20 cellular contexts compared by ENCODE assay signal in genomic region chr7:6139189-6139996, GRCh38. TPM values are rescaled to one million over a fixed set of nuclear protein-coding genes. Genes with fewer than 3 reads are reported as not detected.
DNase-seq lines count a peak whose midpoint lies in the region; ATAC-seq and TF ChIP-seq lines count a peak whose summit lies in the region.
"Had no signal": no experiment of that assay in that cellular context is flagged by ENCODE, and none has a peak within 500 bp of the region (broad histone marks: within the 10 kb centered on the region; RNA-seq: fewer than 3 reads in every experiment).

No MANE protein-coding gene starts in this region.

- DNase-seq in stimulated activated naive CD8-positive, alpha-beta T cell treated with anti-CD3 and anti-CD28 coated beads, Interleukin-15, amount 100 ng/mL, for 72 hours = no peak
- DNase-seq in stimulated activated naive CD8-positive, alpha-beta T cell treated with anti-CD3 and anti-CD28 coated beads, Interleukin-15, Interleukin-2, amounts not matched to agents 100 U/mL and 50 U/mL, for 24 hours = no peak
- DNase-seq in lower lobe of right lung (no peak), Calu3 (no peak), colonic mucosa (no peak)
- DNase-seq: activated CD4-positive, alpha-beta memory T cell treated with anti-CD3 and anti-CD28 coated beads, Interleukin-2, amount 10 ng/mL, durations not matched to agents 7 days and 5 days; GF-D8; kidney; midbrain; NCI-H2081 treated with DMSO at 0.1 percent for 48 hours; NCI-H526 treated with DMSO at 0.1 percent for 48 hours; PC-3; stimulated activated CD4-positive, alpha-beta T cell treated with anti-CD3 and anti-CD28 coated beads, Interleukin-4, amount 100 ng/mL, for 24 hours; stimulated activated CD8-positive, alpha-beta memory T cell treated with anti-CD3 and anti-CD28 coated beads, Interleukin-4, amount 100 ng/mL, for 48 hours had no signal

- no peaks in the 10 kb centered on the region for H3K9me3 Mint-ChIP-seq in stimulated activated naive CD8-positive, alpha-beta T cell treated with anti-CD3 and anti-CD28 coated beads, Interleukin-15, amount 100 ng/mL, for 72 hours
- H3K9me3 Mint-ChIP-seq in Calu3 (ENCODE audit: low read depth, unreplicated experiment) = no peaks in the 10 kb centered on the region
- H3K9me3 Mint-ChIP-seq: activated CD4-positive, alpha-beta memory T cell treated with anti-CD3 and anti-CD28 coated beads, Interleukin-2, amount 10 ng/mL, durations not matched to agents 7 days and 5 days had no signal

- peak overlapping the region; percentile 29 to 64 for H3K27ac Mint-ChIP-seq in stimulated activated naive CD8-positive, alpha-beta T cell treated with anti-CD3 and anti-CD28 coated beads, Interleukin-15, amount 100 ng/mL, for 72 hours
- H3K27ac Mint-ChIP-seq in Calu3 (ENCODE audit: unreplicated experiment) = no peak overlapping the region
- H3K27ac Mint-ChIP-seq: activated CD4-positive, alpha-beta memory T cell treated with anti-CD3 and anti-CD28 coated beads, Interleukin-2, amount 10 ng/mL, durations not matched to agents 7 days and 5 days had no signal

- BruUV-seq in Calu3 (replicated peaks; lab: Mats Ljungman, UMichigan) = no TSS peak

- no peaks in the 10 kb centered on the region for H3K4me1 Mint-ChIP-seq in stimulated activated naive CD8-positive, alpha-beta T cell treated with anti-CD3 and anti-CD28 coated beads, Interleukin-15, amount 100 ng/mL, for 72 hours
- no peaks in the 10 kb centered on the region for H3K4me1 Mint-ChIP-seq in Calu3 (ENCODE audit: low read depth, unreplicated experiment)

- H3K27me3 Mint-ChIP-seq in stimulated activated naive CD8-positive, alpha-beta T cell treated with anti-CD3 and anti-CD28 coated beads, Interleukin-15, amount 100 ng/mL, for 72 hours = no peaks in the 10 kb centered on the region
- no peaks in the 10 kb centered on the region for H3K27me3 Mint-ChIP-seq in Calu3 (ENCODE audit: unreplicated experiment)
- H3K27me3 Mint-ChIP-seq: activated CD4-positive, alpha-beta memory T cell treated with anti-CD3 and anti-CD28 coated beads, Interleukin-2, amount 10 ng/mL, durations not matched to agents 7 days and 5 days had no signal

- H3K27me3 ChIP-seq in lower lobe of right lung (ENCODE audit: low read depth) (no peaks in the 10 kb centered on the region), colonic mucosa (no peaks in the 10 kb centered on the region)
- H3K27me3 ChIP-seq: hepatocyte had no signal

- ATAC-seq in stimulated activated naive CD8-positive, alpha-beta T cell treated with anti-CD3 and anti-CD28 coated beads, Interleukin-15, amount 100 ng/mL, for 72 hours = no peak
- no peak for ATAC-seq in stimulated activated naive CD8-positive, alpha-beta T cell treated with anti-CD3 and anti-CD28 coated beads, Interleukin-15, Interleukin-2, amounts not matched to agents 100 U/mL and 50 U/mL, for 24 hours
- ATAC-seq in lower lobe of right lung = peak; percentile 21 to 39
- ATAC-seq in HG03571 (IDR thresholded peaks at IDR 0.05; ENCODE audit: unreplicated experiment) = no peak
- ATAC-seq: PC-3, SK-N-SH treated with all-trans-retinoic acid at 6 μM for 48 hours had no signal

- H3K9ac ChIP-seq in colonic mucosa (ENCODE audit: low read depth in 2 of 2, low read length in 2 of 2) = no peak overlapping the region

- H3K36me3 Mint-ChIP-seq in Calu3 (ENCODE audit: insufficient read depth, unreplicated experiment) = peaks cover 30% of the 10 kb centered on the region

- H3K9me3 ChIP-seq in lower lobe of right lung (no peaks in the 10 kb centered on the region), colonic mucosa (no peaks in the 10 kb centered on the region)
- H3K9me3 ChIP-seq: thoracic aorta had no signal

- TF ChIP-seq CTCF in lower lobe of right lung (IDR thresholded peaks at IDR 0.05) (no peak), Calu3 (IDR thresholded peaks at IDR 0.05; ENCODE audit: unreplicated experiment) (no peak), colonic mucosa (IDR thresholded peaks at IDR 0.05) (no peak)

- intact Hi-C loops in lower lobe of right lung (cut with DNase I) (no loop called here), Calu3 (cut with micrococcal nuclease; ENCODE audit: unreplicated experiment) (no loop called here), colonic mucosa (cut with DNase I) (no loop called here)

- H3K27ac ChIP-seq in lower lobe of right lung = no peak overlapping the region
- H3K27ac ChIP-seq in colonic mucosa = no peak overlapping the region
- H3K27ac ChIP-seq: hepatocyte, thoracic aorta, VCaP had no signal

- no peaks in the 10 kb centered on the region for H3K4me1 ChIP-seq in lower lobe of right lung
- no peaks in the 10 kb centered on the region for H3K4me1 ChIP-seq in colonic mucosa

- peaks cover 83% of the 10 kb centered on the region for H3K36me3 ChIP-seq in lower lobe of right lung
- peaks cover 7% of the 10 kb centered on the region for H3K36me3 ChIP-seq in colonic mucosa

- H3K4me3 Mint-ChIP-seq in stimulated activated naive CD8-positive, alpha-beta T cell treated with anti-CD3 and anti-CD28 coated beads, Interleukin-15, amount 100 ng/mL, for 72 hours = no peak overlapping the region
- H3K4me3 Mint-ChIP-seq in Calu3 (ENCODE audit: low read depth, unreplicated experiment) = no peak overlapping the region
- H3K4me3 Mint-ChIP-seq: activated CD4-positive, alpha-beta memory T cell treated with anti-CD3 and anti-CD28 coated beads, Interleukin-2, amount 10 ng/mL, durations not matched to agents 7 days and 5 days had no signal

- H3K4me3 ChIP-seq in lower lobe of right lung = no peak overlapping the region
- no peak overlapping the region for H3K4me3 ChIP-seq in colonic mucosa
- H3K4me3 ChIP-seq: hepatocyte, thoracic aorta had no signal

- CTCF ChIA-PET in Calu3 (lab: Charles Lee) = interaction anchor here (0.6 to 1.1 kb wide), 2 partner anchors 50 to 56 kb away, joined by 4 read pairs; no protein-coding TSS in a partner anchor

TF ChIP-seq in PFSK-1, 5 proteins besides CTCF, POLR2A, EP300 and RAD21:
- TF ChIP-seq SIN3A (IDR thresholded peaks at IDR 0.05; ENCODE audit: borderline replicate concordance, insufficient read depth, low read length) (no peak), FOXP2 (optimal IDR thresholded peaks at IDR 0.05; ENCODE audit: borderline replicate concordance, extremely low read depth, extremely low read length, insufficient read depth) (peak; percentile 62), TAF1 (IDR thresholded peaks at IDR 0.05; ENCODE audit: borderline replicate concordance, insufficient read depth, low read length) (no peak)
TF ChIP-seq in PFSK-1: peak in this region for 1.

RNA-seq across cellular contexts. Expression of gene USP42, which starts 34.6 kb away (rescaled TPM):
- 10.1 TPM for polyA plus RNA-seq in PFSK-1 (2012; ENCODE audit: insufficient read length, low read depth)
- total RNA-seq in lower lobe of right lung (10.6 TPM), Calu3 (2022) (19.6 and 20.5 TPM in 2 replicates), colonic mucosa (1 to 10 TPM; 9.2 to 9.6 TPM)

Comparison
In these comparisons a context has a peak if more than half of its experiments do, and no peak if none do; other contexts are left out.
1. ATAC-seq: peak in lower lobe of right lung (2 of 2); none in stimulated activated naive CD8-positive, alpha-beta T cell treated with anti-CD3 and anti-CD28 coated beads, Interleukin-15, amount 100 ng/mL, for 72 hours (single experiment), stimulated activated naive CD8-positive, alpha-beta T cell treated with anti-CD3 and anti-CD28 coated beads, Interleukin-15, Interleukin-2, amounts not matched to agents 100 U/mL and 50 U/mL, for 24 hours (single experiment) and HG03571 (single experiment).